25 cellular contexts compared by ENCODE assay signal in genomic region chr3:13113346-13114335, GRCh38. TPM values are rescaled to one million over a fixed set of nuclear protein-coding genes. Genes with fewer than 3 reads are reported as not detected.
A peak's percentile ranks its signal among the peaks of the same experiment; 100 is the strongest.
DNase-seq lines count a peak whose midpoint lies in the region; ATAC-seq, FAIRE-seq and TF ChIP-seq lines count a peak whose summit lies in the region.
"Had no signal": no experiment of that assay in that cellular context is flagged by ENCODE, and none has a peak within 500 bp of the region (broad histone marks: within the 10 kb centered on the region; RNA-seq: fewer than 3 reads in every experiment).

No MANE protein-coding gene starts in this region.

- H3K9me3 ChIP-seq in A549 = no peaks in the 10 kb centered on the region
- H3K9me3 ChIP-seq in T-helper 17 cell (ENCODE audit: control insufficient read depth, low read length, poor library complexity, severe bottlenecking) = no peaks in the 10 kb centered on the region
- H3K9me3 ChIP-seq in lower lobe of right lung = no peaks in the 10 kb centered on the region
- H3K9me3 ChIP-seq: Caco-2, ovary, SK-N-SH had no signal

- CTCF ChIA-PET in A549 (lab: Yijun Ruan, JAX) = interaction anchor here (0.7 to 9.0 kb wide), 4 partner anchors 11 to 372 kb away, joined by 3 to 62 read pairs (median 3); no protein-coding TSS in a partner anchor

- TF ChIP-seq CTCF in A549 (IDR thresholded peaks at IDR 0.05) (no peak), GM12865 (IDR thresholded peaks at IDR 0.05; ENCODE audit: insufficient read depth, low read depth, low read length, missing control alignments) (no peak), lower lobe of right lung (IDR thresholded peaks at IDR 0.05) (no peak)

- no peaks in the 10 kb centered on the region for H3K36me3 Mint-ChIP-seq in T-helper 17 cell (ENCODE audit: low read depth)
- H3K36me3 Mint-ChIP-seq: brain had no signal

- no peak overlapping the region for H3K4me3 ChIP-seq in A549
- H3K4me3 ChIP-seq in GM12865 (ENCODE audit: low read depth, low read length) = no peak overlapping the region
- no peak overlapping the region for H3K4me3 ChIP-seq in lower lobe of right lung
- H3K4me3 ChIP-seq: ovary had no signal

- ATAC-seq in A549 (no peak), T-helper 17 cell (no peak), lower lobe of right lung (no peak)
- ATAC-seq: Panc1 had no signal

- H3K27me3 Mint-ChIP-seq in T-helper 17 cell = peaks cover 17% of the 10 kb centered on the region

- H3K27me3 ChIP-seq in lower lobe of right lung (ENCODE audit: low read depth) = peaks cover 14% of the 10 kb centered on the region
- H3K27me3 ChIP-seq: ovary had no signal

- FAIRE-seq in A549 (lab: Jason Lieb, UNC) = no peak
- FAIRE-seq: frontal cortex, urothelium cell line had no signal

- intact Hi-C loops in lower lobe of right lung (cut with DNase I) = no loop called here

- POLR2A ChIA-PET in A549 (lab: Yijun Ruan, JAX) = no interaction called here

- no peak overlapping the region for H3K4me2 ChIP-seq in A549
- H3K4me2 ChIP-seq: SK-N-SH had no signal

- TF ChIP-seq POLR2A in A549 (IDR thresholded peaks at IDR 0.05; ENCODE audit: low read length) = no peak

- H3K36me3 ChIP-seq in lower lobe of right lung = no peaks in the 10 kb centered on the region
- H3K36me3 ChIP-seq: ovary had no signal

- H3K27ac ChIP-seq in A549 (no peak overlapping the region), lower lobe of right lung (no peak overlapping the region)
- H3K27ac ChIP-seq: HL-60, ovary had no signal

- peaks cover 6% of the 10 kb centered on the region for H3K4me1 Mint-ChIP-seq in T-helper 17 cell

- TF ChIP-seq RAD21 in A549 (conservative IDR thresholded peaks at IDR 0.05 in 1 of 2, IDR thresholded peaks at IDR 0.05 in 1 of 2) = no peak

- DNase-seq in A549 (ENCODE audit: low read depth in 1 of 2, low spot score in 1 of 2) = no peak
- peak; percentile 22 for DNase-seq in GM12865 (ENCODE audit: low read depth)
- DNase-seq in T-helper 17 cell = no peak
- peak; percentile 44 for DNase-seq in lower lobe of right lung
- DNase-seq in kidney tubule cell (ENCODE audit: low spot score) = no peak
- DNase-seq in DMS153 (lab: John Stamatoyannopoulos, UW) = no peak
- no peak for DNase-seq in SW480 (ENCODE audit: low spot score)
- no peak for DNase-seq in activated T-cell treated with anti-CD3 and anti-CD28 coated beads, Interleukin-2, amount 50 U/mL, for 48 hours
- DNase-seq: activated CD4-positive, alpha-beta T cell treated with anti-CD3 and anti-CD28 coated beads, Interleukin-2, amount 50 U/mL, for 1 hour; activated naive CD4-positive, alpha-beta T cell treated with Interleukin-2 at 50 U/mL for 16 hours; Caco-2; dermis blood vessel endothelial cell; EL; KBM-7; NCI-H1048; NCI-H2081 treated with DMSO at 0.1 percent for 48 hours; NCI-H526 treated with DMSO at 0.1 percent for 48 hours; SK-N-SH; stimulated activated CD4-positive, alpha-beta T cell treated with anti-CD3 and anti-CD28 coated beads, Interleukin-2, amount 100 ng/mL, for 48 hours had no signal

- H3K4me1 ChIP-seq in A549 (peaks cover 10% of the 10 kb centered on the region; the same call in 1 of the 3 replicates), lower lobe of right lung (peaks cover 17% of the 10 kb centered on the region)
- H3K4me1 ChIP-seq: Caco-2 had no signal

- 79% methylated on average over 26 of the region's 27 CpGs for WGBS in A549 (ENCODE audit: missing lambda C conversion rate)

- TF ChIP-seq EP300 in A549 (IDR thresholded peaks at IDR 0.05) = no peak

- peak overlapping the region; percentile 21 for H3K27ac Mint-ChIP-seq in T-helper 17 cell

- no peak overlapping the region for H3K4me3 Mint-ChIP-seq in T-helper 17 cell
- H3K4me3 Mint-ChIP-seq: brain had no signal

TF ChIP-seq in A549, 52 proteins besides CTCF, POLR2A, EP300 and RAD21:
- TF ChIP-seq FOSB (CRISPR knock-in tag; IDR thresholded peaks at IDR 0.05) = no peak
- no peak for TF ChIP-seq FOSL2 (IDR thresholded peaks at IDR 0.05)
- TF ChIP-seq FOSL2 (CRISPR knock-in tag; IDR thresholded peaks at IDR 0.05) = no peak
- TF ChIP-seq ZFP36 (IDR thresholded peaks at IDR 0.05; ENCODE audit: borderline replicate concordance, partially characterized antibody) = peak; percentile 19
- no peak for TF ChIP-seq USF2 (IDR thresholded peaks at IDR 0.05)

RNA-seq across cellular contexts. Expression of gene IQSEC1, which starts 40.4 kb away (rescaled TPM):
- 3.7 and 5.8 TPM in 2 replicates for polyA plus RNA-seq in A549 (2011; rRNA removed)
- 6.7 and 9.6 TPM in 2 replicates for polyA plus RNA-seq in A549 (2012; cell fraction: cytosol; rRNA removed)
- polyA plus RNA-seq in A549 (2012; cell fraction: nucleus; rRNA removed) = 17.5 and 17.8 TPM in 2 replicates
- 10.2 to 10.7 TPM (median 10.5 TPM) in 3 replicates for polyA plus RNA-seq in A549 (2017; fragmentation: RNase III; extraction: RNeasy Plus Mini Kit Qiagen cat#74134 plus additional on column Dnase treatment)
- polyA minus RNA-seq in A549 (2011; rRNA and poly(A)+ RNA removed) = 7.4 and 9.4 TPM in 2 replicates
- total RNA-seq in T-helper 17 cell = 100 to 1,000 TPM; 114 to 128 TPM
- total RNA-seq in lower lobe of right lung = 82.3 TPM

Comparison
In these comparisons a context has a peak if more than half of its experiments do, and no peak if none do; other contexts are left out.
1. DNase-seq: peak in GM12865 (single experiment) and lower lobe of right lung (single experiment); none in A549 (0 of 2), T-helper 17 cell (0 of 3), kidney tubule cell (single experiment), DMS153 (single experiment), SW480 (single experiment) and activated T-cell treated with anti-CD3 and anti-CD28 coated beads, Interleukin-2, amount 50 U/mL, for 48 hours (0 of 2).